8 cellular contexts compared by ENCODE assay signal in genomic region chr3:141311496-141312358, GRCh38. TPM values are rescaled to one million over a fixed set of nuclear protein-coding genes. Genes with fewer than 3 reads are reported as not detected.
DNase-seq lines count a peak whose midpoint lies in the region; ATAC-seq and TF ChIP-seq lines count a peak whose summit lies in the region.

No MANE protein-coding gene starts in this region.

- peak; percentile 96 to 99 (median 98) for DNase-seq in CD8-positive, alpha-beta memory T cell
- DNase-seq in HK-2 (ENCODE audit: unreplicated experiment) = peak; percentile 100
- peak; percentile 98 for DNase-seq in NCI-H82 treated with DMSO at 0.1 percent for 48 hours (lab: John Stamatoyannopoulos, UW; ENCODE audit: unreplicated experiment)
- peak; percentile 99 for DNase-seq in activated CD8-positive, alpha-beta T cell treated with anti-CD3 and anti-CD28 coated beads for 36 hours
- DNase-seq in effector CD4-positive, alpha-beta T cell = peak; percentile 98
- peak; percentile 97 to 98 for DNase-seq in lung microvascular endothelial cell (ENCODE audit: low read depth in 2 of 2)
- DNase-seq in stimulated activated CD4-positive, alpha-beta T cell treated with anti-CD3 and anti-CD28 coated beads, TNF-alpha, amount 100 ng/mL, for 48 hours (ENCODE audit: low read depth in 3 of 3) = peak; percentile 97 to 99 (median 97)

- intact Hi-C loops in activated CD8-positive, alpha-beta T cell treated with anti-CD3 and anti-CD28 coated beads for 36 hours (cut with micrococcal nuclease) = loop anchor here (5.0 kb wide), 2 partner anchors 51 to 141 kb away; no protein-coding TSS in a partner anchor

- peak overlapping the region; percentile 90 to 98 (median 95) for H3K4me3 Mint-ChIP-seq in CD8-positive, alpha-beta memory T cell
- H3K4me3 Mint-ChIP-seq in activated CD8-positive, alpha-beta T cell treated with anti-CD3 and anti-CD28 coated beads for 36 hours = peak overlapping the region; percentile 89

- peaks cover 0 to 1% of the 10 kb centered on the region in 2 donors for H3K27me3 Mint-ChIP-seq in CD8-positive, alpha-beta memory T cell
- H3K27me3 Mint-ChIP-seq in activated CD8-positive, alpha-beta T cell treated with anti-CD3 and anti-CD28 coated beads for 36 hours = no peaks in the 10 kb centered on the region

- peak overlapping the region; percentile 66 for H3K27ac ChIP-seq in CD8-positive, alpha-beta memory T cell (ENCODE audit: low read depth, low read length)

- CTCF ChIA-PET in CD8-positive, alpha-beta memory T cell (lab: Charles Lee) = interaction anchor here (0.6 to 7.0 kb wide), 26 partner anchors 9 to 202 kb away, joined by 3 to 71 read pairs (median 5); partner anchors contain the start of gene PXYLP1
- CTCF ChIA-PET in activated CD8-positive, alpha-beta T cell treated with anti-CD3 and anti-CD28 coated beads for 36 hours (lab: Charles Lee) = interaction anchor here (0.5 to 19.4 kb wide), 59 partner anchors 8 to 566 kb away, joined by 3 to 418 read pairs (median 4); partner anchors contain the start of genes PXYLP1 and RASA2

- peaks cover 44% of the 10 kb centered on the region for H3K4me1 ChIP-seq in CD8-positive, alpha-beta memory T cell (ENCODE audit: insufficient read depth, low read length)

- TF ChIP-seq CTCF in activated CD8-positive, alpha-beta T cell treated with anti-CD3 and anti-CD28 coated beads for 36 hours (IDR thresholded peaks at IDR 0.05) = peak; percentile 77

- POLR2A ChIA-PET in CD8-positive, alpha-beta memory T cell (lab: Charles Lee) = interaction anchor here (0.6 to 1.8 kb wide), 10 partner anchors 9 to 565 kb away, joined by 3 to 12 read pairs (median 6); partner anchors contain the start of gene PXYLP1
- POLR2A ChIA-PET in activated CD8-positive, alpha-beta T cell treated with anti-CD3 and anti-CD28 coated beads for 36 hours (lab: Charles Lee) = interaction anchor here (0.6 to 1.7 kb wide), 17 partner anchors 8 to 141 kb away, joined by 3 to 7 read pairs (median 3); no protein-coding TSS in a partner anchor

- H3K9me3 ChIP-seq in CD8-positive, alpha-beta memory T cell (ENCODE audit: low read length) = no peaks in the 10 kb centered on the region

- H3K27me3 ChIP-seq in CD8-positive, alpha-beta memory T cell (ENCODE audit: insufficient read depth, low read length, poor library complexity, severe bottlenecking) = no peaks in the 10 kb centered on the region

- H3K9me3 Mint-ChIP-seq in CD8-positive, alpha-beta memory T cell = no peaks in the 10 kb centered on the region
- H3K9me3 Mint-ChIP-seq in activated CD8-positive, alpha-beta T cell treated with anti-CD3 and anti-CD28 coated beads for 36 hours = no peaks in the 10 kb centered on the region

- H3K4me3 ChIP-seq in CD8-positive, alpha-beta memory T cell (ENCODE audit: low read length) = peak overlapping the region; percentile 58

- H3K4me1 Mint-ChIP-seq in CD8-positive, alpha-beta memory T cell = peaks cover 44 to 53% (median 48%) of the 10 kb centered on the region in 3 donors
- H3K4me1 Mint-ChIP-seq in activated CD8-positive, alpha-beta T cell treated with anti-CD3 and anti-CD28 coated beads for 36 hours (ENCODE audit: low read depth) = peaks cover 49% of the 10 kb centered on the region

- peaks cover 0 to 6% (median 0%) of the 10 kb centered on the region in 3 donors for H3K36me3 Mint-ChIP-seq in CD8-positive, alpha-beta memory T cell
- peaks cover 8% of the 10 kb centered on the region for H3K36me3 Mint-ChIP-seq in activated CD8-positive, alpha-beta T cell treated with anti-CD3 and anti-CD28 coated beads for 36 hours (ENCODE audit: low read depth)

- no peaks in the 10 kb centered on the region for H3K36me3 ChIP-seq in CD8-positive, alpha-beta memory T cell (ENCODE audit: insufficient read depth, low read length)

- peak; percentile 97 for ATAC-seq in GM19452 (IDR thresholded peaks at IDR 0.05; ENCODE audit: unreplicated experiment)
- peak; percentile 94 for ATAC-seq in activated CD8-positive, alpha-beta T cell treated with anti-CD3 and anti-CD28 coated beads for 36 hours

- H3K27ac Mint-ChIP-seq in CD8-positive, alpha-beta memory T cell = peak overlapping the region; percentile 82 to 99 (median 97)
- H3K27ac Mint-ChIP-seq in activated CD8-positive, alpha-beta T cell treated with anti-CD3 and anti-CD28 coated beads for 36 hours = peak overlapping the region; percentile 99

RNA-seq across cellular contexts. Expression of gene ZBTB38, which starts 56.6 kb away (rescaled TPM):
- total RNA-seq in CD8-positive, alpha-beta memory T cell = 10 to 100 TPM; 78.6 to 87.1 TPM
- polyA plus RNA-seq in CD8-positive, alpha-beta memory T cell = 115 TPM
- 10 to 100 TPM; 20.4 to 21.2 TPM for total RNA-seq in activated CD8-positive, alpha-beta T cell treated with anti-CD3 and anti-CD28 coated beads for 36 hours
- total RNA-seq in lung microvascular endothelial cell = 66.9 and 77.6 TPM in 2 replicates

Comparison
In these comparisons a context has a peak if more than half of its experiments do, and no peak if none do; other contexts are left out.
1. Peak in every context shown above with its lines: DNase-seq, ATAC-seq, H3K4me3 ChIP-seq and H3K27ac ChIP-seq.